17 cellular contexts compared by ENCODE assay signal in the genomic region with DNA sequence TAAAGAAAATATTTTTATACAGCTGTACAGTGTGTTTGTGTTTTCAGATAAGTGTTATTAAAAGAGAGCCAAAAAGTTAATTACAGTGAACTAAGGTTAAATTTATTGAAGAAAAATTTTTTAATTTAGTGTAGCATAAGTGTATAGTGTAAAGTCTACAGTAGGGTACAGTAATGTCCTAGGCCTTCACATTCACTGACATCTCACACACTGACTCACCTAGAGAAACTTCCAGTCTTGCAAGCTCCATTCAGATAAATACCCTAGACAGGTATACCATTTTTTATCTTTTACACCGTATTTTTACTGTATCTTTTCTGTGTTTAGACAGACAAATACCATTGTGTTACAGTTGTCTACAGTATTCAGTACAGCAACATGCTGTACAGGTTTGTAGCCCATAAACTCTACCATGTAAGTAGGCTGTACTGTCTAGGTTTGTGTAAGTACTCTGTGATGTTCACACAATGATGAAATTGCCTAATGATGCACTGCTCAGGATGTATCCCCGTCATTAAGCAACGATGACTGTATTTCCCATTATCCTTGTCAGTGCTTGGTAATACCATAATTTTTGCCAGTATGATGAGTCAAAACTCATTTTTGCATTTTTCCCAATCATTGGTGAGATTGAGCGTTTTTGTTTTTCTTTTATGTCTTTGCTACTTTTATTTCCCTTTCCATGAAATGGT. TPM values are rescaled to one million over a fixed set of nuclear protein-coding genes. Genes with fewer than 3 reads are reported as not detected.
A peak's percentile ranks its signal among the peaks of the same experiment; 100 is the strongest.
DNase-seq lines count a peak whose midpoint lies in the region; ATAC-seq, FAIRE-seq and TF ChIP-seq lines count a peak whose summit lies in the region.
"Had no signal": no experiment of that assay in that cellular context is flagged by ENCODE, and none has a peak within 500 bp of the region (broad histone marks: within the 10 kb centered on the region; RNA-seq: fewer than 3 reads in every experiment).

No MANE protein-coding gene starts in this region.

- peaks cover 11% of the 10 kb centered on the region for H3K4me1 Mint-ChIP-seq in activated CD4-positive, alpha-beta T cell treated with anti-CD3 and anti-CD28 coated beads, Interleukin-2, amount 10 ng/mL, durations not matched to agents 24 days and 14 days

- H3K36me3 Mint-ChIP-seq in activated CD4-positive, alpha-beta T cell treated with anti-CD3 and anti-CD28 coated beads, Interleukin-2, amount 10 ng/mL, durations not matched to agents 24 days and 14 days (ENCODE audit: low read depth) = peaks cover 7% of the 10 kb centered on the region

- intact Hi-C loops in endothelial cell of umbilical vein (cut with micrococcal nuclease) = no loop called here
- intact Hi-C loops in activated CD4-positive, alpha-beta T cell treated with anti-CD3 and anti-CD28 coated beads, Interleukin-2, amount 10 ng/mL, durations not matched to agents 24 days and 14 days (cut with micrococcal nuclease) = no loop called here

- no peak for TF ChIP-seq CTCF in endothelial cell of umbilical vein (IDR thresholded peaks at IDR 0.05; ENCODE audit: extremely low read depth in 1 of 2, insufficient read depth in 1 of 2, low read depth in 1 of 2, low read length in 2 of 2)
- no peak for TF ChIP-seq CTCF in osteoblast (IDR thresholded peaks at IDR 0.05; ENCODE audit: extremely low read depth, low read depth, low read length)

- H3K27me3 Mint-ChIP-seq in activated CD4-positive, alpha-beta T cell treated with anti-CD3 and anti-CD28 coated beads, Interleukin-2, amount 10 ng/mL, durations not matched to agents 24 days and 14 days = no peaks in the 10 kb centered on the region
- H3K27me3 Mint-ChIP-seq: activated naive CD8-positive, alpha-beta T cell treated with anti-CD3 and anti-CD28 coated beads for 36 hours; T-helper 17 cell had no signal

- H3K4me3 Mint-ChIP-seq in activated CD4-positive, alpha-beta T cell treated with anti-CD3 and anti-CD28 coated beads, Interleukin-2, amount 10 ng/mL, durations not matched to agents 24 days and 14 days = no peak overlapping the region
- H3K4me3 Mint-ChIP-seq: activated naive CD8-positive, alpha-beta T cell treated with anti-CD3 and anti-CD28 coated beads for 36 hours had no signal

- H3K36me3 ChIP-seq in endothelial cell of umbilical vein (ENCODE audit: control insufficient read depth in 2 of 2, extremely low read depth in 1 of 2, insufficient read depth in 2 of 2, low read length in 2 of 2) (no peaks in the 10 kb centered on the region), osteoblast (ENCODE audit: insufficient read depth, low read length) (no peaks in the 10 kb centered on the region)
- H3K36me3 ChIP-seq: Peyer's patch had no signal

- POLR2A ChIA-PET in endothelial cell of umbilical vein (lab: Charles Lee) = no interaction called here

- no peak for FAIRE-seq in endothelial cell of umbilical vein (lab: Jason Lieb, UNC)
- FAIRE-seq: HTR-8/SVneo had no signal

- no peaks in the 10 kb centered on the region for H3K9me1 ChIP-seq in endothelial cell of umbilical vein (replicated peaks; ENCODE audit: control insufficient read depth, extremely low read depth, insufficient read depth, low read length)

- no TSS peak for BruUV-seq in endothelial cell of umbilical vein (replicated peaks; lab: Mats Ljungman, UMichigan)

- H3K4me1 ChIP-seq in endothelial cell of umbilical vein (ENCODE audit: control insufficient read depth, extremely low read depth, insufficient read depth, low read length) = peaks cover 2% of the 10 kb centered on the region
- H3K4me1 ChIP-seq in osteoblast (ENCODE audit: insufficient read depth, low read length) = peaks cover 18% of the 10 kb centered on the region
- H3K4me1 ChIP-seq: Caco-2, gastroesophageal sphincter, Peyer's patch had no signal

- H3K9me3 ChIP-seq in endothelial cell of umbilical vein (replicated peaks; ENCODE audit: control insufficient read depth, insufficient read depth, low read length) (no peaks in the 10 kb centered on the region), osteoblast (ENCODE audit: low read depth, low read length) (no peaks in the 10 kb centered on the region)
- H3K9me3 ChIP-seq: Caco-2, gastroesophageal sphincter, Peyer's patch had no signal

- ATAC-seq in GM21737 (IDR thresholded peaks at IDR 0.05; ENCODE audit: unreplicated experiment) = no peak
- ATAC-seq: gastroesophageal sphincter, T-helper 17 cell had no signal

- H3K4me2 ChIP-seq in endothelial cell of umbilical vein (ENCODE audit: insufficient read depth, low read length) (no peak overlapping the region), osteoblast (ENCODE audit: insufficient read depth, low read length) (no peak overlapping the region)

- H2AFZ ChIP-seq in endothelial cell of umbilical vein (ENCODE audit: low read depth, low read length) (no peak overlapping the region), osteoblast (ENCODE audit: low read length) (no peak overlapping the region)

- H3K9me3 Mint-ChIP-seq in activated CD4-positive, alpha-beta T cell treated with anti-CD3 and anti-CD28 coated beads, Interleukin-2, amount 10 ng/mL, durations not matched to agents 24 days and 14 days = peaks cover 9% of the 10 kb centered on the region

- no peaks in the 10 kb centered on the region for H3K27me3 ChIP-seq in endothelial cell of umbilical vein (ENCODE audit: control insufficient read depth in 2 of 2, insufficient read depth in 2 of 2, low read length in 2 of 2)
- H3K27me3 ChIP-seq in osteoblast (ENCODE audit: insufficient read depth, low read length) = no peaks in the 10 kb centered on the region
- H3K27me3 ChIP-seq: gastroesophageal sphincter, Peyer's patch had no signal

- DNase-seq in GM03348 (ENCODE audit: low spot score) = peak; percentile 51
- peak; percentile 68 for DNase-seq in NCI-H226
- DNase-seq in endothelial cell of umbilical vein (ENCODE audit: low read depth, low spot score) = peak; percentile 18
- no peak for DNase-seq in osteoblast (ENCODE audit: insufficient read length, low spot score, missing footprints)
- no peak for DNase-seq in NCI-H2107 (lab: John Stamatoyannopoulos, UW)
- DNase-seq in anterior cingulate cortex (lab: John Stamatoyannopoulos, UW) = no peak
- DNase-seq in activated CD4-positive, alpha-beta T cell treated with anti-CD3 and anti-CD28 coated beads, Interleukin-2, amount 10 ng/mL, durations not matched to agents 24 days and 14 days = no peak
- DNase-seq: activated CD4-positive, alpha-beta T cell treated with anti-CD3 and anti-CD28 coated beads for 1 hour; activated naive CD8-positive, alpha-beta T cell treated with anti-CD3 and anti-CD28 coated beads for 36 hours; Caco-2; NCI-H1417; NCI-H510A; Peyer's patch; T-helper 17 cell had no signal

- H3K27ac Mint-ChIP-seq in activated CD4-positive, alpha-beta T cell treated with anti-CD3 and anti-CD28 coated beads, Interleukin-2, amount 10 ng/mL, durations not matched to agents 24 days and 14 days = no peak overlapping the region
- H3K27ac Mint-ChIP-seq: activated naive CD8-positive, alpha-beta T cell treated with anti-CD3 and anti-CD28 coated beads for 36 hours; T-helper 17 cell had no signal

- H4K20me1 ChIP-seq in endothelial cell of umbilical vein (replicated peaks; ENCODE audit: control insufficient read depth, extremely low read depth, insufficient read depth, low read length) = no peaks in the 10 kb centered on the region
- no peaks in the 10 kb centered on the region for H4K20me1 ChIP-seq in osteoblast (ENCODE audit: insufficient read depth, low read length)

- H3K27ac ChIP-seq in endothelial cell of umbilical vein (ENCODE audit: insufficient read depth, low read depth, low read length) (no peak overlapping the region), osteoblast (ENCODE audit: low read depth, low read length) (peak overlapping the region; percentile 75)
- H3K27ac ChIP-seq: gastroesophageal sphincter, Peyer's patch had no signal

- no peak for TF ChIP-seq POLR2A in endothelial cell of umbilical vein (IDR thresholded peaks at IDR 0.05; ENCODE audit: low read depth, low read length)

- H3K4me3 ChIP-seq in endothelial cell of umbilical vein (replicated peaks in 1 of 3; ENCODE audit: insufficient read depth in 1 of 3, low read depth in 1 of 3, low read length in 3 of 3) (no peak overlapping the region), osteoblast (ENCODE audit: insufficient read depth, low read length) (no peak overlapping the region)
- H3K4me3 ChIP-seq: gastroesophageal sphincter, Peyer's patch had no signal

- H3K79me2 ChIP-seq in endothelial cell of umbilical vein (ENCODE audit: control insufficient read depth, insufficient read depth, low read length) = no peaks in the 10 kb centered on the region
- H3K79me2 ChIP-seq in osteoblast (ENCODE audit: insufficient read depth, low read length) = no peaks in the 10 kb centered on the region

- dilution Hi-C loops in endothelial cell of umbilical vein (cut with MboI; ENCODE audit: extremely low pct_ligation_motif_present, low sequenced_read_pairs) = no loop called here

- H3K9ac ChIP-seq in endothelial cell of umbilical vein (replicated peaks; ENCODE audit: extremely low read depth, insufficient read depth, low read length) = no peak overlapping the region

- CTCF ChIA-PET in endothelial cell of umbilical vein (lab: Charles Lee) = no interaction called here

TF ChIP-seq in endothelial cell of umbilical vein, 7 proteins besides CTCF, POLR2A, EP300 and RAD21:
- TF ChIP-seq, protein P1, sequence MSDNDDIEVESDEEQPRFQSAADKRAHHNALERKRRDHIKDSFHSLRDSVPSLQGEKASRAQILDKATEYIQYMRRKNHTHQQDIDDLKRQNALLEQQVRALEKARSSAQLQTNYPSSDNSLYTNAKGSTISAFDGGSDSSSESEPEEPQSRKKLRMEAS (IDR thresholded peaks at IDR 0.05; ENCODE audit: insufficient read depth, insufficient read length) = no peak
- peak; percentile 37 for TF ChIP-seq FOS (IDR thresholded peaks at IDR 0.05; ENCODE audit: borderline replicate concordance, insufficient read depth, low read length)

RNA-seq across cellular contexts. Expression of a gene that starts 48.2 kb away (rescaled TPM):
- total RNA-seq in endothelial cell of umbilical vein (17.8 and 21.2 TPM in 2 replicates), osteoblast (19.2 and 21.7 TPM in 2 replicates)
- polyA plus RNA-seq in endothelial cell of umbilical vein = 7.6 and 9.5 TPM in 2 replicates
- 9.8 and 10.0 TPM in 2 replicates for polyA plus RNA-seq in endothelial cell of umbilical vein (2011; cell fraction: cytosol; rRNA removed)
- polyA plus RNA-seq in endothelial cell of umbilical vein (2011; cell fraction: nucleus; rRNA removed) = 8.3 and 10.6 TPM in 2 replicates
- polyA plus RNA-seq in endothelial cell of umbilical vein (2012) = 12.5 and 13.6 TPM in 2 replicates
- 21.1 and 21.6 TPM in 2 replicates for polyA minus RNA-seq in endothelial cell of umbilical vein
- polyA minus RNA-seq in endothelial cell of umbilical vein (2011; cell fraction: cytosol; rRNA and poly(A)+ RNA removed) = 5.3 TPM
- 10.3 and 18.5 TPM in 2 replicates for polyA minus RNA-seq in endothelial cell of umbilical vein (2011; cell fraction: nucleus; rRNA and poly(A)+ RNA removed)
- total RNA-seq in activated CD4-positive, alpha-beta T cell treated with anti-CD3 and anti-CD28 coated beads, Interleukin-2, amount 10 ng/mL, durations not matched to agents 24 days and 14 days = 30.4 and 30.9 TPM in 2 replicates

Comparison
In these comparisons a context has a peak if more than half of its experiments do, and no peak if none do; other contexts are left out.
1. DNase-seq: peak in GM03348 (single experiment), NCI-H226 (single experiment) and endothelial cell of umbilical vein (single experiment); none in osteoblast (single experiment), NCI-H2107 (single experiment), anterior cingulate cortex (0 of 58) and activated CD4-positive, alpha-beta T cell treated with anti-CD3 and anti-CD28 coated beads, Interleukin-2, amount 10 ng/mL, durations not matched to agents 24 days and 14 days (single experiment).